Comparison of ENCODE assay signal across 8 cellular contexts in genomic region chr9:135908334-135909204, GRCh38. TPM values are rescaled to one million over a fixed set of nuclear protein-coding genes. Genes with fewer than 3 reads are reported as not detected.
DNase-seq lines count a peak whose midpoint lies in the region; ATAC-seq and TF ChIP-seq lines count a peak whose summit lies in the region.

No MANE protein-coding gene starts in this region.

- peaks cover 15% of the 10 kb centered on the region for H3K4me1 ChIP-seq in A673 (ENCODE audit: insufficient read depth, low read length, poor library complexity, severe bottlenecking)

- peak; percentile 6 for ATAC-seq in GM21825 (IDR thresholded peaks at IDR 0.05; ENCODE audit: unreplicated experiment)
- peak in 1 of 2 donors; percentile 2 for ATAC-seq in left cardiac atrium
- ATAC-seq in GM19351 (IDR thresholded peaks at IDR 0.05; ENCODE audit: unreplicated experiment): no peak

- CTCF ChIA-PET in A673 (lab: Charles Lee): no interaction called here
- CTCF ChIA-PET in GM10248 (lab: Yijun Ruan, JAX): interaction anchor here (2.4 kb wide), 1 partner anchor 59 kb away, joined by 5 read pairs; no protein-coding TSS in a partner anchor

- no peak for TF ChIP-seq CTCF in A673 (conservative IDR thresholded peaks at IDR 0.05; ENCODE audit: low read depth, low read length)
- no peak for TF ChIP-seq CTCF in WI38 (IDR thresholded peaks at IDR 0.05; ENCODE audit: low read depth, low read length)
- no peak for TF ChIP-seq CTCF in GM10248 (IDR thresholded peaks at IDR 0.05; ENCODE audit: control extremely low read depth, extremely low read depth, low read depth, missing control alignments)

- DNase-seq in A673 (ENCODE audit: low spot score) (no peak), left cardiac atrium (peak; percentile 36), amniotic stem cell (lab: John Stamatoyannopoulos, UW) (no peak), GM10248 (ENCODE audit: extremely low spot score) (no peak)

- H3K27ac ChIP-seq in A673 (ENCODE audit: low read depth, low read length, poor library complexity, severe bottlenecking) (peak overlapping the region; percentile 76), skin epidermis (peak overlapping the region in 20 of 21 experiments; percentile 62 to 93 (median 87))

- H3K4me3 ChIP-seq in A673 (ENCODE audit: low read depth, low read length, poor library complexity, severe bottlenecking) (peak overlapping the region; percentile 65), WI38 (ENCODE audit: low read depth, low read length) (peak overlapping the region; percentile 76), skin epidermis (peak overlapping the region; percentile 52 to 88 (median 77))

- peaks cover 32% of the 10 kb centered on the region for H3K36me3 ChIP-seq in A673 (ENCODE audit: insufficient read depth, low read length, poor library complexity, severe bottlenecking)

- POLR2A ChIA-PET in A673 (lab: Charles Lee; ENCODE audit: low non-redundant PET) (no interaction called here), GM10248 (lab: Yijun Ruan, JAX) (no interaction called here)

- H3K27me3 ChIP-seq in A673 (replicated peaks; ENCODE audit: insufficient read depth, low read depth, low read length, poor library complexity): no peaks in the 10 kb centered on the region

- peaks cover 10% of the 10 kb centered on the region for H3K9me3 ChIP-seq in A673 (ENCODE audit: low read depth, low read length, poor library complexity, severe bottlenecking)

- TSS peak; percentile 49 for BruUV-seq in A673 (replicated peaks; lab: Mats Ljungman, UMichigan)

- intact Hi-C loops in A673 (cut with micrococcal nuclease; ENCODE audit: unreplicated experiment): no loop called here
- intact Hi-C loops in left cardiac atrium (cut with DNase I): loop anchor here in 1 of 2 donors (10.0 kb wide), 1 partner anchor 46 kb away; no protein-coding TSS in a partner anchor

RNA-seq across cellular contexts. Expression of gene CAMSAP1, which starts 1.2 kb away (rescaled TPM):
- total RNA-seq in A673 (2021) (51.0 and 52.3 TPM in 2 replicates), left cardiac atrium (10 to 100 TPM; 17.2 to 17.6 TPM)

RNA-seq across cellular contexts. Expression of gene UBAC1, which starts 52.6 kb away (rescaled TPM):
- total RNA-seq in A673 (2021): 58.2 and 63.8 TPM in 2 replicates
- total RNA-seq in left cardiac atrium: 10 to 100 TPM; 64.9 to 65.7 TPM
